1 cellular context compared by ENCODE assay signal in genomic region chr7:75033064-75033463, GRCh38.
TF ChIP-seq lines count a peak whose summit lies in the region.

No MANE protein-coding gene starts in this region.

TF ChIP-seq in IMR-90, 13 proteins besides CTCF, POLR2A, EP300 and RAD21:
- no peak for TF ChIP-seq MAFK (IDR thresholded peaks at IDR 0.05; ENCODE audit: low read depth, low read length)
- TF ChIP-seq RCOR1 (IDR thresholded peaks at IDR 0.05; ENCODE audit: insufficient replicate concordance, low read length), result no peak
- TF ChIP-seq RFX5 (IDR thresholded peaks at IDR 0.05; ENCODE audit: low read depth, low read length), result no peak
- TF ChIP-seq CEBPB (IDR thresholded peaks at IDR 0.05; ENCODE audit: low read depth, low read length), result no peak
- no peak for TF ChIP-seq CHD1 (IDR thresholded peaks at IDR 0.05; ENCODE audit: low read depth, low read length)
- no peak for TF ChIP-seq NFE2L2 (IDR thresholded peaks at IDR 0.05; ENCODE audit: low read depth, low read length)
- TF ChIP-seq BHLHE40 (IDR thresholded peaks at IDR 0.05; ENCODE audit: low read depth, low read length), result no peak
- TF ChIP-seq MXI1 (IDR thresholded peaks at IDR 0.05; ENCODE audit: borderline replicate concordance, low read depth, low read length), result no peak
- TF ChIP-seq MAZ (IDR thresholded peaks at IDR 0.05; ENCODE audit: borderline replicate concordance, low read depth, low read length), result no peak
- no peak for TF ChIP-seq FOS (IDR thresholded peaks at IDR 0.05; ENCODE audit: low read depth, low read length)
- no peak for TF ChIP-seq ELK1 (IDR thresholded peaks at IDR 0.05; ENCODE audit: borderline replicate concordance, low read depth, low read length)
- TF ChIP-seq SMC3 (IDR thresholded peaks at IDR 0.05; ENCODE audit: low read depth, low read length), result no peak
- TF ChIP-seq USF2 (IDR thresholded peaks at IDR 0.05; ENCODE audit: low read depth, low read length), result no peak
TF ChIP-seq in IMR-90: peak in this region for 0.
